14 cellular contexts compared by ENCODE assay signal in the genomic region with DNA sequence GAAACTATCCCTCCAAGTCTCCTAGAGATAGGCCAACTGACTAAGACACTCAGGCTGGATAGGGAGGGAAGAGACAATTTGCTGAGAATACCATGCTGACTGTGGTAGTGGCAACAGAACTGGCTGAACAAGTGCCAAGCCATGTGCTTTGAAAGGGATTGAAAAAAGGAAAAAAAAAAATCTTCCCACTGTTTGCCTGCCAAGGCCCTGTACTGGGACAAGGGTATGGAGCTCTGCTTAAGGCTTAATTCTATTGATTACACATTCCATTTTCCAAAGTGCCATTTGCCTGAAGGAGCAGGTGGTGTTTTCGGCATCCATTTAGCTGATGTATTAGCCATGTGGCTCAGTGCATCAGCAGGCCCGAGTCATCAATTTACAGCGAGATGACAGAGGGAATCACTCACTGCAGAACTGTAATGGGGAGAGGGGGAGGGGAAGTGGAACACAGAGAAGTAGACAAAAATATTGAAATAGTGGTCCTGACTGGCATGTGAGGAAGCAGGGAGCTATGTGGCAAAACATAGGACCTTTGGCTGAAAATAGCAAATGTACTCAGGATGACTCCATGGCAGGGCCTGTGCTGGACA.
"Had no signal": no experiment of that assay in that cellular context is flagged by ENCODE, and none has a peak within 500 bp of the region (broad histone marks: within the 10 kb centered on the region; RNA-seq: fewer than 3 reads in every experiment).

No MANE protein-coding gene starts in this region.

- H3K9me3 Mint-ChIP-seq: activated CD4-positive, alpha-beta memory T cell treated with anti-CD3 and anti-CD28 coated beads for 36 hours; activated naive CD8-positive, alpha-beta T cell treated with anti-CD3 and anti-CD28 coated beads for 36 hours; T-helper 2 cell treated with Interferon-gamma antibody and Interleukin-4, amounts not matched to agents 5 μg/mL and 100 μg/mL, for 36 hours had no signal

- H3K4me1 Mint-ChIP-seq: activated naive CD8-positive, alpha-beta T cell treated with anti-CD3 and anti-CD28 coated beads for 36 hours had no signal

- H3K4me1 ChIP-seq: breast epithelium, esophagus squamous epithelium, foreskin keratinocyte, thyroid gland, uterus had no signal

- DNase-seq: activated CD4-positive, alpha-beta memory T cell treated with anti-CD3 and anti-CD28 coated beads for 36 hours; activated gamma-delta T cell; activated naive CD8-positive, alpha-beta T cell treated with anti-CD3 and anti-CD28 coated beads for 36 hours; activated T-cell treated with anti-CD3 and anti-CD28 coated beads, Interleukin-2, amount 50 U/mL, for 48 hours; esophagus squamous epithelium; foreskin keratinocyte; heart left ventricle; left ventricle myocardium superior; stimulated activated CD4-positive, alpha-beta T cell treated with anti-CD3 and anti-CD28 coated beads, Interleukin-15, amount 100 ng/mL, for 24 hours; stimulated activated CD4-positive, alpha-beta T cell treated with anti-CD3 and anti-CD28 coated beads, Interleukin-4, amount 100 ng/mL, for 24 hours; thyroid gland; uterus had no signal

- H3K27me3 ChIP-seq: breast epithelium, esophagus squamous epithelium, foreskin keratinocyte, heart left ventricle, thyroid gland, uterus had no signal

- H3K4me3 Mint-ChIP-seq: activated CD4-positive, alpha-beta memory T cell treated with anti-CD3 and anti-CD28 coated beads for 36 hours; activated naive CD8-positive, alpha-beta T cell treated with anti-CD3 and anti-CD28 coated beads for 36 hours; T-helper 2 cell treated with Interferon-gamma antibody and Interleukin-4, amounts not matched to agents 5 μg/mL and 100 μg/mL, for 36 hours had no signal

- H3K36me3 Mint-ChIP-seq: activated CD4-positive, alpha-beta memory T cell treated with anti-CD3 and anti-CD28 coated beads for 36 hours; activated naive CD8-positive, alpha-beta T cell treated with anti-CD3 and anti-CD28 coated beads for 36 hours had no signal

- H3K9me3 ChIP-seq: breast epithelium, esophagus squamous epithelium, heart left ventricle, thyroid gland, uterus had no signal

- H3K27ac ChIP-seq: breast epithelium, esophagus squamous epithelium, foreskin keratinocyte, heart left ventricle, thyroid gland, uterus had no signal

- H3K36me3 ChIP-seq: breast epithelium, esophagus squamous epithelium, heart left ventricle, thyroid gland, uterus had no signal

- H3K4me3 ChIP-seq: breast epithelium, esophagus squamous epithelium, heart left ventricle, thyroid gland, uterus had no signal

- H3K27ac Mint-ChIP-seq: activated CD4-positive, alpha-beta memory T cell treated with anti-CD3 and anti-CD28 coated beads for 36 hours; activated naive CD8-positive, alpha-beta T cell treated with anti-CD3 and anti-CD28 coated beads for 36 hours; T-helper 2 cell treated with Interferon-gamma antibody and Interleukin-4, amounts not matched to agents 5 μg/mL and 100 μg/mL, for 36 hours had no signal
